ENCODE assay signal across 8 cellular contexts in genomic region chr17:78717431-78717980, GRCh38.
DNase-seq lines count a peak whose midpoint lies in the region; ATAC-seq and TF ChIP-seq lines count a peak whose summit lies in the region.

No MANE protein-coding gene starts in this region.

- H3K79me2 ChIP-seq in DOHH2 (ENCODE audit: control insufficient read depth, low read length): peaks cover 100% of the 10 kb centered on the region

- H3K27ac Mint-ChIP-seq in stimulated activated memory B cell treated with anti-CD40 and anti-IgM and Interleukin-4, amounts not matched to agents 10 μg/mL and 1 μg/mL and 100 μg/mL, for 72 hours: peak overlapping the region; percentile 87

- H3K9me3 ChIP-seq in DOHH2 (ENCODE audit: control insufficient read depth, insufficient read depth, low read length): no peaks in the 10 kb centered on the region

- H3K27me3 ChIP-seq in DOHH2 (ENCODE audit: control insufficient read depth, low read length): no peaks in the 10 kb centered on the region

- H3K36me3 Mint-ChIP-seq in stimulated activated memory B cell treated with anti-CD40 and anti-IgM and Interleukin-4, amounts not matched to agents 10 μg/mL and 1 μg/mL and 100 μg/mL, for 72 hours: peaks cover 35% of the 10 kb centered on the region

- H3K4me3 ChIP-seq in DOHH2 (ENCODE audit: low read length): peak overlapping the region; percentile 68

- peaks cover 22% of the 10 kb centered on the region for H4K20me1 ChIP-seq in DOHH2 (ENCODE audit: control insufficient read depth, insufficient read depth, low read depth, low read length)

- peak overlapping the region; percentile 3; the same call in 1 of the 2 replicates for H3K27ac ChIP-seq in DOHH2 (ENCODE audit: low read depth, low read length)

- H3K27me3 Mint-ChIP-seq in stimulated activated memory B cell treated with anti-CD40 and anti-IgM and Interleukin-4, amounts not matched to agents 10 μg/mL and 1 μg/mL and 100 μg/mL, for 72 hours: no peaks in the 10 kb centered on the region

- no peak for ATAC-seq in stimulated activated memory B cell treated with anti-CD40 and anti-IgM and Interleukin-4, amounts not matched to agents 10 μg/mL and 1 μg/mL and 100 μg/mL, for 72 hours
- ATAC-seq in GM19395 (IDR thresholded peaks at IDR 0.05; ENCODE audit: unreplicated experiment) (no peak), HG02885 (IDR thresholded peaks at IDR 0.05; ENCODE audit: poor library complexity, unreplicated experiment) (no peak)

- TF ChIP-seq CTCF in DOHH2 (IDR thresholded peaks at IDR 0.05; ENCODE audit: low read depth, low read length, poor library complexity, severe bottlenecking): no peak

- H3K4me3 Mint-ChIP-seq in stimulated activated memory B cell treated with anti-CD40 and anti-IgM and Interleukin-4, amounts not matched to agents 10 μg/mL and 1 μg/mL and 100 μg/mL, for 72 hours: peak overlapping the region; percentile 75

- H3K4me1 Mint-ChIP-seq in stimulated activated memory B cell treated with anti-CD40 and anti-IgM and Interleukin-4, amounts not matched to agents 10 μg/mL and 1 μg/mL and 100 μg/mL, for 72 hours: peaks cover 86% of the 10 kb centered on the region

- peak overlapping the region; percentile 87 for H3K4me2 ChIP-seq in DOHH2 (ENCODE audit: low read length)

- H3K9me2 ChIP-seq in DOHH2 (replicated peaks; ENCODE audit: control insufficient read depth, low read length): no peaks in the 10 kb centered on the region

- H3K9me3 Mint-ChIP-seq in stimulated activated memory B cell treated with anti-CD40 and anti-IgM and Interleukin-4, amounts not matched to agents 10 μg/mL and 1 μg/mL and 100 μg/mL, for 72 hours: no peaks in the 10 kb centered on the region

- DNase-seq in NCI-H146 treated with DMSO at 0.1 percent for 48 hours (lab: John Stamatoyannopoulos, UW; ENCODE audit: unreplicated experiment) (peak; percentile 43), astrocyte of the hippocampus (ENCODE audit: low read depth, low spot score) (peak; percentile 70), inferior parietal cortex (ENCODE audit: extremely low spot score) (peak; percentile 92), GDM1 (lab: John Stamatoyannopoulos, UW) (no peak)

- peaks cover 100% of the 10 kb centered on the region for H3K4me1 ChIP-seq in DOHH2 (ENCODE audit: control insufficient read depth, low read length)

- H3K36me3 ChIP-seq in DOHH2 (ENCODE audit: control insufficient read depth, low read length): peaks cover 17% of the 10 kb centered on the region

- peaks cover 12% of the 10 kb centered on the region for H3F3A ChIP-seq in DOHH2 (ENCODE audit: control insufficient read depth, insufficient read depth)
